31 cellular contexts compared by ENCODE assay signal in genomic region chr4:121642876-121643585, GRCh38.
"Had no signal": no experiment of that assay in that cellular context is flagged by ENCODE, and none has a peak within 500 bp of the region (broad histone marks: within the 10 kb centered on the region; RNA-seq: fewer than 3 reads in every experiment).

No MANE protein-coding gene starts in this region.

- DNase-seq: activated CD4-positive, alpha-beta T cell treated with anti-CD3 and anti-CD28 coated beads for 36 hours; activated CD4-positive, alpha-beta T cell treated with anti-CD3 and anti-CD28 coated beads, Interleukin-2, amount 10 ng/mL, durations not matched to agents 7 days and 5 days; activated CD4-positive, alpha-beta T cell treated with anti-CD3 and anti-CD28 coated beads, Interleukin-2, amount 50 U/mL, for 48 hours; activated CD8-positive, alpha-beta T cell treated with anti-CD3 and anti-CD28 coated beads, Interleukin-2, amount 10 ng/mL, durations not matched to agents 7 days and 5 days; activated gamma-delta T cell; activated naive CD4-positive, alpha-beta T cell treated with Interleukin-2 at 50 U/mL for 16 hours; activated naive CD8-positive, alpha-beta T cell treated with anti-CD3 and anti-CD28 coated beads, Interleukin-2, amount 10 ng/mL, durations not matched to agents 7 days and 5 days; activated T-cell treated with anti-CD3 and anti-CD28 coated beads, Interleukin-2, amount 50 U/mL, for 24 hours; amygdala; MM.1S; MV-4-11; NCI-H1092; NCI-H1436 treated with DMSO at 0.1 percent for 48 hours; NCI-H1694 treated with DMSO at 0.1 percent for 48 hours; NCI-H2029; NCI-H510A; NCI-H526; NCI-H748 treated with DMSO at 0.1 percent for 48 hours; SHP77; SJCRH30; SK-N-SH had no signal

- H3K4me1 Mint-ChIP-seq: activated CD4-positive, alpha-beta T cell treated with anti-CD3 and anti-CD28 coated beads for 36 hours; activated CD4-positive, alpha-beta T cell treated with anti-CD3 and anti-CD28 coated beads, Interleukin-2, amount 10 ng/mL, durations not matched to agents 7 days and 5 days; activated naive CD4-positive, alpha-beta T cell treated with anti-CD3 and anti-CD28 coated beads, Interleukin-2, amount 50 U/mL, for 24 hours; activated naive CD8-positive, alpha-beta T cell treated with anti-CD3 and anti-CD28 coated beads, Interleukin-2, amount 10 ng/mL, durations not matched to agents 7 days and 5 days; central memory CD8-positive, alpha-beta T cell; WTC11 had no signal

- H3K4me3 ChIP-seq: ascending aorta, cardiac muscle cell, SJCRH30 had no signal

- H3K4me1 ChIP-seq: ascending aorta, SJCRH30 had no signal

- H3K36me3 Mint-ChIP-seq: activated naive CD4-positive, alpha-beta T cell treated with anti-CD3 and anti-CD28 coated beads, Interleukin-2, amount 50 U/mL, for 24 hours; activated naive CD8-positive, alpha-beta T cell treated with anti-CD3 and anti-CD28 coated beads, Interleukin-2, amount 10 ng/mL, durations not matched to agents 7 days and 5 days; WTC11 had no signal

- ATAC-seq: activated CD4-positive, alpha-beta T cell treated with anti-CD3 and anti-CD28 coated beads for 36 hours; activated CD4-positive, CD25-positive, alpha-beta regulatory T cell treated with anti-CD3 and anti-CD28 coated beads, Interleukin-2, amount 50 U/mL, for 24 hours; activated CD8-positive, alpha-beta T cell treated with anti-CD3 and anti-CD28 coated beads, Interleukin-2, amount 10 ng/mL, durations not matched to agents 7 days and 5 days; WTC11 had no signal

- H3K4me3 Mint-ChIP-seq: activated CD4-positive, alpha-beta T cell treated with anti-CD3 and anti-CD28 coated beads for 36 hours; activated CD4-positive, alpha-beta T cell treated with anti-CD3 and anti-CD28 coated beads, Interleukin-2, amount 10 ng/mL, durations not matched to agents 7 days and 5 days; activated CD8-positive, alpha-beta T cell treated with anti-CD3 and anti-CD28 coated beads, Interleukin-2, amount 10 ng/mL, durations not matched to agents 7 days and 5 days; activated naive CD4-positive, alpha-beta T cell treated with anti-CD3 and anti-CD28 coated beads, Interleukin-2, amount 50 U/mL, for 24 hours; activated naive CD8-positive, alpha-beta T cell treated with anti-CD3 and anti-CD28 coated beads, Interleukin-2, amount 10 ng/mL, durations not matched to agents 7 days and 5 days; activated T-cell treated with anti-CD3 and anti-CD28 coated beads, Interleukin-2, amount 50 U/mL, for 24 hours; central memory CD8-positive, alpha-beta T cell; T-helper 1 cell treated with Interleukin-12 subunit alpha and Interleukin-12 subunit beta and Interleukin-4 antibody, amounts not matched to agents 30 μg/mL and 1 μg/mL, for 36 hours; T-helper 2 cell treated with Interferon-gamma antibody and Interleukin-4, amounts not matched to agents 5 μg/mL and 100 μg/mL, for 36 hours; WTC11 had no signal

- H3K27ac Mint-ChIP-seq: activated CD4-positive, alpha-beta T cell treated with anti-CD3 and anti-CD28 coated beads for 36 hours; activated CD4-positive, alpha-beta T cell treated with anti-CD3 and anti-CD28 coated beads, Interleukin-2, amount 10 ng/mL, durations not matched to agents 7 days and 5 days; activated CD8-positive, alpha-beta T cell treated with anti-CD3 and anti-CD28 coated beads, Interleukin-2, amount 10 ng/mL, durations not matched to agents 7 days and 5 days; activated naive CD4-positive, alpha-beta T cell treated with anti-CD3 and anti-CD28 coated beads, Interleukin-2, amount 50 U/mL, for 24 hours; activated naive CD8-positive, alpha-beta T cell treated with anti-CD3 and anti-CD28 coated beads, Interleukin-2, amount 10 ng/mL, durations not matched to agents 7 days and 5 days; activated T-cell treated with anti-CD3 and anti-CD28 coated beads, Interleukin-2, amount 50 U/mL, for 24 hours; activated T-helper 2 cell treated with anti-CD3 and anti-CD28 coated beads, Interferon-gamma antibody, Interleukin-2, Interleukin-4, amounts not matched to agents 10 μg/mL and 5 μg/mL and 100 μg/mL, durations not matched to agents 14 hours and 24 hours and 36 hours; T-helper 1 cell treated with Interleukin-12 subunit alpha and Interleukin-12 subunit beta and Interleukin-4 antibody, amounts not matched to agents 30 μg/mL and 1 μg/mL, for 36 hours; T-helper 2 cell treated with Interferon-gamma antibody and Interleukin-4, amounts not matched to agents 5 μg/mL and 100 μg/mL, for 36 hours; WTC11 had no signal

- H3K36me3 ChIP-seq: ascending aorta, cardiac muscle cell, SJCRH30 had no signal

- H3K9me3 Mint-ChIP-seq: activated CD4-positive, alpha-beta T cell treated with anti-CD3 and anti-CD28 coated beads, Interleukin-2, amount 10 ng/mL, durations not matched to agents 7 days and 5 days; activated naive CD4-positive, alpha-beta T cell treated with anti-CD3 and anti-CD28 coated beads, Interleukin-2, amount 50 U/mL, for 24 hours; activated naive CD8-positive, alpha-beta T cell treated with anti-CD3 and anti-CD28 coated beads, Interleukin-2, amount 10 ng/mL, durations not matched to agents 7 days and 5 days; activated T-cell treated with anti-CD3 and anti-CD28 coated beads, Interleukin-2, amount 50 U/mL, for 24 hours; activated T-helper 2 cell treated with anti-CD3 and anti-CD28 coated beads, Interferon-gamma antibody, Interleukin-2, Interleukin-4, amounts not matched to agents 10 μg/mL and 5 μg/mL and 100 μg/mL, durations not matched to agents 14 hours and 24 hours and 36 hours; central memory CD8-positive, alpha-beta T cell; T-helper 1 cell treated with Interleukin-12 subunit alpha and Interleukin-12 subunit beta and Interleukin-4 antibody, amounts not matched to agents 30 μg/mL and 1 μg/mL, for 36 hours; T-helper 2 cell treated with Interferon-gamma antibody and Interleukin-4, amounts not matched to agents 5 μg/mL and 100 μg/mL, for 36 hours; WTC11 had no signal

- H3K9ac ChIP-seq: KMS-11, SK-N-SH had no signal

- H3K27me3 ChIP-seq: ascending aorta, cardiac muscle cell, SJCRH30 had no signal

- H3K9me3 ChIP-seq: ascending aorta, SJCRH30, SK-N-SH had no signal

- H3K27ac ChIP-seq: ascending aorta, cardiac muscle cell, KMS-11, SJCRH30 had no signal
